13 cellular contexts compared by ENCODE assay signal in genomic region chr12:110733089-110733715, GRCh38. TPM values are rescaled to one million over a fixed set of nuclear protein-coding genes. Genes with fewer than 3 reads are reported as not detected.
DNase-seq lines count a peak whose midpoint lies in the region; ATAC-seq and TF ChIP-seq lines count a peak whose summit lies in the region.
"Had no signal": no experiment of that assay in that cellular context is flagged by ENCODE, and none has a peak within 500 bp of the region (broad histone marks: within the 10 kb centered on the region; RNA-seq: fewer than 3 reads in every experiment).

No MANE protein-coding gene starts in this region.

- H3K36me3 Mint-ChIP-seq in CD8-positive, alpha-beta memory T cell, result peaks cover 10 to 72% (median 13%) of the 10 kb centered on the region in 3 donors

- peak overlapping the region in 3 of 7 donors; percentile 36 to 57 (median 44) for H3K4me3 Mint-ChIP-seq in CD8-positive, alpha-beta memory T cell

- peaks cover 22% of the 10 kb centered on the region for H3K36me3 ChIP-seq in CD8-positive, alpha-beta memory T cell (ENCODE audit: insufficient read depth, low read length)
- peaks cover 36% of the 10 kb centered on the region for H3K36me3 ChIP-seq in osteoblast (ENCODE audit: insufficient read depth, low read length)

- H3K4me2 ChIP-seq in osteoblast (ENCODE audit: insufficient read depth, low read length), result peak overlapping the region; percentile 47

- peaks cover 48% of the 10 kb centered on the region for H3K4me1 ChIP-seq in CD8-positive, alpha-beta memory T cell (ENCODE audit: insufficient read depth, low read length)
- H3K4me1 ChIP-seq in osteoblast (ENCODE audit: insufficient read depth, low read length), result peaks cover 26% of the 10 kb centered on the region

- peaks cover 59% of the 10 kb centered on the region for H4K20me1 ChIP-seq in osteoblast (ENCODE audit: insufficient read depth, low read length)

- no peaks in the 10 kb centered on the region for H3K27me3 Mint-ChIP-seq in CD8-positive, alpha-beta memory T cell

- TF ChIP-seq CTCF in osteoblast (IDR thresholded peaks at IDR 0.05; ENCODE audit: extremely low read depth, low read depth, low read length), result no peak

- H3K4me3 ChIP-seq in CD8-positive, alpha-beta memory T cell (ENCODE audit: low read length), result no peak overlapping the region
- H3K4me3 ChIP-seq in osteoblast (ENCODE audit: insufficient read depth, low read length), result no peak overlapping the region
- H3K4me3 ChIP-seq: HAP-1 had no signal

- no peak overlapping the region for H2AFZ ChIP-seq in osteoblast (ENCODE audit: low read length)

- peak overlapping the region in 5 of 8 donors; percentile 3 to 68 (median 33) for H3K27ac Mint-ChIP-seq in CD8-positive, alpha-beta memory T cell

- DNase-seq in CD8-positive, alpha-beta memory T cell, result no peak
- DNase-seq in MV-4-11 (lab: John Stamatoyannopoulos, UW) (peak; percentile 23), epidermal melanocyte (ENCODE audit: insufficient read length, low spot score) (peak; percentile 41), osteoblast (ENCODE audit: insufficient read length, low spot score, missing footprints) (peak; percentile 43), NCI-H1092 treated with DMSO at 0.1 percent for 48 hours (lab: John Stamatoyannopoulos, UW) (no peak)
- DNase-seq in stimulated activated CD4-positive, alpha-beta T cell treated with anti-CD3 and anti-CD28 coated beads, Interleukin-15, amount 100 ng/mL, for 24 hours, result no peak
- DNase-seq: activated CD4-positive, alpha-beta T cell treated with anti-CD3 and anti-CD28 coated beads, Interleukin-2, amount 50 U/mL, for 1 hour; DND-41; glutamatergic neuron; NCI-H2107 had no signal

- no peaks in the 10 kb centered on the region for H3K27me3 ChIP-seq in CD8-positive, alpha-beta memory T cell (ENCODE audit: insufficient read depth, low read length, poor library complexity, severe bottlenecking)
- no peaks in the 10 kb centered on the region for H3K27me3 ChIP-seq in osteoblast (ENCODE audit: insufficient read depth, low read length)

- POLR2A ChIA-PET in CD8-positive, alpha-beta memory T cell (lab: Charles Lee), result no interaction called here

- H3K9me3 Mint-ChIP-seq in CD8-positive, alpha-beta memory T cell, result no peaks in the 10 kb centered on the region

- no peak overlapping the region for H3K27ac ChIP-seq in CD8-positive, alpha-beta memory T cell (ENCODE audit: low read depth, low read length)
- H3K27ac ChIP-seq in osteoblast (ENCODE audit: low read depth, low read length), result no peak overlapping the region

- H3K79me2 ChIP-seq in osteoblast (ENCODE audit: insufficient read depth, low read length), result peaks cover 100% of the 10 kb centered on the region

- H3K9me3 ChIP-seq in CD8-positive, alpha-beta memory T cell (ENCODE audit: low read length), result no peaks in the 10 kb centered on the region
- no peaks in the 10 kb centered on the region for H3K9me3 ChIP-seq in osteoblast (ENCODE audit: low read depth, low read length)
- H3K9me3 ChIP-seq: HAP-1 had no signal

- H3K4me1 Mint-ChIP-seq in CD8-positive, alpha-beta memory T cell, result peaks cover 73 to 93% (median 92%) of the 10 kb centered on the region in 3 donors

- CTCF ChIA-PET in CD8-positive, alpha-beta memory T cell (lab: Charles Lee), result no interaction called here

- no peak for ATAC-seq in HG03378 (IDR thresholded peaks at IDR 0.05; ENCODE audit: unreplicated experiment)
- no peak for ATAC-seq in HG03354 (IDR thresholded peaks at IDR 0.05; ENCODE audit: poor library complexity, severe bottlenecking, unreplicated experiment)

RNA-seq across cellular contexts. Expression of gene PPP1CC, which starts 9.5 kb away (rescaled TPM):
- total RNA-seq in CD8-positive, alpha-beta memory T cell, result 100 to 1,000 TPM; 242 to 249 TPM
- polyA plus RNA-seq in CD8-positive, alpha-beta memory T cell, result 130 TPM
- total RNA-seq in osteoblast, result 107 and 114 TPM in 2 replicates

RNA-seq across cellular contexts. Expression of gene HVCN1, which starts 44.3 kb away (rescaled TPM):
- 10 to 100 TPM; 18.5 to 20.2 TPM for total RNA-seq in CD8-positive, alpha-beta memory T cell
- 17.6 TPM for polyA plus RNA-seq in CD8-positive, alpha-beta memory T cell
- 2.1 and 2.9 TPM in 2 replicates for total RNA-seq in osteoblast

Comparison
In these comparisons a context has a peak if more than half of its experiments do, and no peak if none do; other contexts are left out.
1. DNase-seq: peak in MV-4-11 (single experiment), epidermal melanocyte (single experiment) and osteoblast (single experiment); none in CD8-positive, alpha-beta memory T cell (0 of 5), stimulated activated CD4-positive, alpha-beta T cell treated with anti-CD3 and anti-CD28 coated beads, Interleukin-15, amount 100 ng/mL, for 24 hours (single experiment) and NCI-H1092 treated with DMSO at 0.1 percent for 48 hours (single experiment).